In genomic region chr19:39426170-39426569, GRCh38 we compare ENCODE assay signal across 14 cellular contexts. TPM values are rescaled to one million over a fixed set of nuclear protein-coding genes. Genes with fewer than 3 reads are reported as not detected.
A peak's percentile ranks its signal among the peaks of the same experiment; 100 is the strongest.
DNase-seq lines count a peak whose midpoint lies in the region; ATAC-seq, FAIRE-seq and TF ChIP-seq lines count a peak whose summit lies in the region.
"Had no signal": no experiment of that assay in that cellular context is flagged by ENCODE, and none has a peak within 500 bp of the region (broad histone marks: within the 10 kb centered on the region; RNA-seq: fewer than 3 reads in every experiment).

No MANE protein-coding gene starts in this region.

- no peaks in the 10 kb centered on the region for H3K27me3 ChIP-seq in H7 (ENCODE audit: control insufficient read depth, insufficient read depth, low read length)
- no peaks in the 10 kb centered on the region for H3K27me3 ChIP-seq in GM12878 (replicated peaks in 1 of 2; ENCODE audit: control insufficient read depth in 2 of 2, insufficient read depth in 2 of 2, low read length in 1 of 2)
- no peaks in the 10 kb centered on the region for H3K27me3 ChIP-seq in upper lobe of right lung
- H3K27me3 ChIP-seq in pancreas, result no peaks in the 10 kb centered on the region
- no peaks in the 10 kb centered on the region for H3K27me3 ChIP-seq in thyroid gland
- H3K27me3 ChIP-seq: esophagus squamous epithelium had no signal

- H3K27me3 Mint-ChIP-seq in naive thymus-derived CD8-positive, alpha-beta T cell, result no peaks in the 10 kb centered on the region

- TF ChIP-seq CTCF in AG10803 (conservative IDR thresholded peaks at IDR 0.05; ENCODE audit: low read length), result no peak
- TF ChIP-seq CTCF in GM12878 (IDR thresholded peaks at IDR 0.05 in 2 of 3, conservative IDR thresholded peaks at IDR 0.05 in 1 of 3; ENCODE audit: control insufficient read depth in 2 of 3, extremely low read depth in 1 of 3, insufficient read depth in 1 of 3, low read depth in 3 of 3, low read length in 3 of 3), result no peak
- no peak for TF ChIP-seq CTCF in upper lobe of right lung (IDR thresholded peaks at IDR 0.05)
- TF ChIP-seq CTCF in pancreas (IDR thresholded peaks at IDR 0.05), result no peak
- no peak for TF ChIP-seq CTCF in thyroid gland (IDR thresholded peaks at IDR 0.05)

- H3K27ac Mint-ChIP-seq in naive thymus-derived CD8-positive, alpha-beta T cell, result peak overlapping the region in 6 of 10 donors; percentile 15 to 73 (median 52)
- H3K27ac Mint-ChIP-seq: T-helper 1 cell treated with Interleukin-12 subunit alpha and Interleukin-12 subunit beta and Interleukin-4 antibody, amounts not matched to agents 30 μg/mL and 1 μg/mL, for 36 hours had no signal

- H3K79me2 ChIP-seq in GM12878 (ENCODE audit: control insufficient read depth, insufficient read depth, low read length), result no peaks in the 10 kb centered on the region

- H3K4me3 Mint-ChIP-seq in naive thymus-derived CD8-positive, alpha-beta T cell, result no peak overlapping the region
- H3K4me3 Mint-ChIP-seq: T-helper 1 cell treated with Interleukin-12 subunit alpha and Interleukin-12 subunit beta and Interleukin-4 antibody, amounts not matched to agents 30 μg/mL and 1 μg/mL, for 36 hours had no signal

- CTCF ChIA-PET in GM12878 (lab: Yijun Ruan, JAX), result no interaction called here

- H4K20me1 ChIP-seq in GM12878 (ENCODE audit: control insufficient read depth, insufficient read depth), result no peaks in the 10 kb centered on the region

- DNase-seq in AG10803 (ENCODE audit: low read depth), result peak; percentile 20
- DNase-seq in H7, result peak; percentile 40
- no peak for DNase-seq in GM12878 (ENCODE audit: low read depth, low spot score)
- DNase-seq in naive thymus-derived CD8-positive, alpha-beta T cell, result no peak
- DNase-seq in upper lobe of right lung, result no peak
- DNase-seq in pancreas, result no peak
- DNase-seq in thyroid gland, result no peak
- DNase-seq: activated CD8-positive, alpha-beta memory T cell treated with anti-CD3 and anti-CD28 coated beads for 24 hours; esophagus squamous epithelium; NCI-H1417 treated with DMSO at 0.1 percent for 48 hours; NCI-H2171 treated with DMSO at 0.1 percent for 48 hours; NCI-H774 had no signal

- no peak for TF ChIP-seq EP300 in GM12878 (IDR thresholded peaks at IDR 0.05; ENCODE audit: borderline replicate concordance in 1 of 2, control insufficient read depth in 1 of 2, low read depth in 2 of 2, low read length in 2 of 2)

- POLR2A ChIA-PET in GM12878 (lab: Charles Lee), result interaction anchor here (1.0 to 2.9 kb wide), 2 partner anchors 9 to 22 kb away, joined by 5 to 13 read pairs; partner anchors contain the start of gene RPS16
- POLR2A ChIA-PET in naive thymus-derived CD8-positive, alpha-beta T cell (lab: Charles Lee), result interaction anchor here (0.6 to 2.8 kb wide), 5 partner anchors 9 to 1379 kb away, joined by 3 to 15 read pairs (median 3); partner anchors contain the start of gene RPS16

- no peaks in the 10 kb centered on the region for H3K9me3 ChIP-seq in GM12878 (replicated peaks; ENCODE audit: control insufficient read depth, insufficient read depth, low read length)
- H3K9me3 ChIP-seq in upper lobe of right lung, result no peaks in the 10 kb centered on the region
- no peaks in the 10 kb centered on the region for H3K9me3 ChIP-seq in pancreas
- H3K9me3 ChIP-seq in thyroid gland, result no peaks in the 10 kb centered on the region
- H3K9me3 ChIP-seq: esophagus squamous epithelium had no signal

- no peak for TF ChIP-seq RAD21 in GM12878 (IDR thresholded peaks at IDR 0.05; ENCODE audit: insufficient read depth, low read depth, low read length)

- no peak for ATAC-seq in GM12878
- no peak for ATAC-seq in naive thymus-derived CD8-positive, alpha-beta T cell
- ATAC-seq in HG03280 (IDR thresholded peaks at IDR 0.05; ENCODE audit: unreplicated experiment), result no peak
- ATAC-seq in upper lobe of right lung, result no peak
- ATAC-seq in pancreas, result no peak

- H3K4me3 ChIP-seq in AG10803 (ENCODE audit: low read length) (no peak overlapping the region), H7 (ENCODE audit: insufficient read depth, low read depth, low read length) (no peak overlapping the region), GM12878 (no peak overlapping the region), upper lobe of right lung (no peak overlapping the region), pancreas (no peak overlapping the region), thyroid gland (replicated peaks in 1 of 3) (no peak overlapping the region)
- H3K4me3 ChIP-seq: esophagus squamous epithelium had no signal

- TSS peak; percentile 32 for BruUV-seq in GM12878 (replicated peaks; lab: Mats Ljungman, UMichigan)

- H3K9ac ChIP-seq in GM12878 (ENCODE audit: control insufficient read depth, insufficient read depth, low read length), result no peak overlapping the region

- no peak overlapping the region for H3K27ac ChIP-seq in GM12878 (ENCODE audit: control insufficient read depth, insufficient read depth)
- no peak overlapping the region for H3K27ac ChIP-seq in upper lobe of right lung
- no peak overlapping the region for H3K27ac ChIP-seq in pancreas
- H3K27ac ChIP-seq in thyroid gland, result no peak overlapping the region
- H3K27ac ChIP-seq: esophagus squamous epithelium had no signal

- no peak overlapping the region for H2AFZ ChIP-seq in GM12878 (ENCODE audit: control insufficient read depth, low read depth, low read length)

- FAIRE-seq in GM12878 (lab: Jason Lieb, UNC), result no peak
- FAIRE-seq in pancreas (lab: Jason Lieb, UNC), result no peak

- intact Hi-C loops in GM12878 (cut with micrococcal nuclease; ENCODE audit: unreplicated experiment), result no loop called here
- intact Hi-C loops in upper lobe of right lung (cut with DNase I), result no loop called here
- intact Hi-C loops in pancreas (cut with DNase I), result no loop called here
- intact Hi-C loops in thyroid gland (cut with DNase I), result no loop called here

- no peaks in the 10 kb centered on the region for H3K9me3 Mint-ChIP-seq in naive thymus-derived CD8-positive, alpha-beta T cell
- H3K9me3 Mint-ChIP-seq: T-helper 1 cell treated with Interleukin-12 subunit alpha and Interleukin-12 subunit beta and Interleukin-4 antibody, amounts not matched to agents 30 μg/mL and 1 μg/mL, for 36 hours had no signal

- in situ Hi-C loops in GM12878 (cut with MboI), result no loop called here

- SMC1A ChIA-PET in GM12878 (lab: Charles Lee; ENCODE audit: uncharacterized antibody, unreplicated experiment), result interaction anchor here (1.1 to 1.6 kb wide), 2 partner anchors 10 to 15 kb away, joined by 5 read pairs; partner anchors contain the start of gene PLEKHG2

- 52% methylated on average over 5 of the region's 5 CpGs for WGBS in GM12878 (ENCODE audit: insufficient coverage, insufficient replicate concordance, low lambda C conversion rate, missing lambda C conversion rate)
- WGBS in pancreas, 2 donors, result 39 to 51% methylated on average over 5 of the region's 5 CpGs
- 65 to 66% methylated on average over 5 of the region's 5 CpGs for WGBS in thyroid gland, 2 donors

- H3K4me2 ChIP-seq in GM12878 (ENCODE audit: control insufficient read depth, insufficient read depth), result no peak overlapping the region

- H3K4me1 ChIP-seq in GM12878 (ENCODE audit: control insufficient read depth, insufficient read depth, low read length) (peaks cover 10% of the 10 kb centered on the region), upper lobe of right lung (peaks cover 25% of the 10 kb centered on the region), pancreas (peaks cover 0 to 4% (median 0%) of the 10 kb centered on the region in 3 donors), thyroid gland (peaks cover 11 to 22% of the 10 kb centered on the region in 2 donors)

- peaks cover 0 to 10% (median 8%) of the 10 kb centered on the region in 4 donors for H3K4me1 Mint-ChIP-seq in naive thymus-derived CD8-positive, alpha-beta T cell

- TF ChIP-seq POLR2A in GM12878 (IDR thresholded peaks at IDR 0.05; ENCODE audit: low read depth, low read length) (no peak), thyroid gland (IDR thresholded peaks at IDR 0.05) (no peak)

- H3K36me3 ChIP-seq in H7 (replicated peaks; ENCODE audit: control insufficient read depth, insufficient read depth, low read length) (peaks cover 19% of the 10 kb centered on the region), GM12878 (ENCODE audit: control insufficient read depth in 2 of 2, insufficient read depth in 2 of 2, low read length in 1 of 2) (peaks cover 4 to 16% of the 10 kb centered on the region in 2 experiments; a peak in 3 of 4 replicates), upper lobe of right lung (peaks cover 2% of the 10 kb centered on the region), pancreas (no peaks in the 10 kb centered on the region), thyroid gland (peaks cover 0 to 5% of the 10 kb centered on the region in 2 donors)

- RAD21 ChIA-PET in GM12878 (lab: Charles Lee; ENCODE audit: unreplicated experiment), result interaction anchor here (1.4 kb wide), 1 partner anchor 9 kb away, joined by 3 read pairs; the partner anchor contains the start of gene RPS16

- peaks cover 0 to 28% (median 1%) of the 10 kb centered on the region in 3 donors for H3K36me3 Mint-ChIP-seq in naive thymus-derived CD8-positive, alpha-beta T cell

RNA-seq across cellular contexts. Expression of gene RPS16, which starts 9.6 kb away (rescaled TPM):
- total RNA-seq in H7 (2014; rRNA removed; shearing (Covaris generic)), result 42.4 and 55.8 TPM in 2 replicates
- total RNA-seq in GM12878 (2013; cell fraction: nucleolus; rRNA removed), result 10.8 and 16.1 TPM in 2 replicates
- total RNA-seq in GM12878 (2014; rRNA removed), result 1,897 and 2,276 TPM in 2 replicates
- 144 and 148 TPM in 2 replicates for total RNA-seq in GM12878 (2014; rRNA removed; fragmentation: Illumina TruSeq; extraction: Trizol)
- 3,603 and 3,713 TPM in 2 replicates for total RNA-seq in GM12878 (2021)
- polyA plus RNA-seq in GM12878 (2011; ENCODE audit: low read depth), result 5,627 TPM
- 1,202 and 1,881 TPM in 2 replicates for polyA plus RNA-seq in GM12878 (2011; rRNA removed)
- 7,530 and 7,949 TPM in 2 replicates for polyA plus RNA-seq in GM12878 (2011; cell fraction: cytosol; rRNA removed)
- 2,024 and 2,282 TPM in 2 replicates for polyA plus RNA-seq in GM12878 (2011; cell fraction: nucleus; rRNA removed)
- polyA plus RNA-seq in GM12878 (2012), result 5,175 and 6,218 TPM in 2 replicates
- polyA plus RNA-seq in GM12878 (2014; fragmentation: Illumina TruSeq; extraction: Trizol), result 1,250 and 2,410 TPM in 2 replicates
- polyA plus RNA-seq in GM12878 (2014; fragmentation: Nextera tagmentation; extraction: Ambion mirVana), result 1,000 to 10,000 TPM; 3,810 to 4,177 TPM
- polyA plus RNA-seq in GM12878 (2014; rRNA removed), result 4,404 and 4,810 TPM in 2 replicates
- polyA plus RNA-seq in GM12878 (2016; fragmentation: Nextera tagmentation; extraction: Ambion mirVana), result 1,000 to 10,000 TPM; 1,821 to 1,829 TPM
- 1,788 and 3,301 TPM in 2 replicates for polyA minus RNA-seq in GM12878 (2011; rRNA and poly(A)+ RNA removed)
- 1,375 and 1,377 TPM in 2 replicates for polyA minus RNA-seq in GM12878 (2011; cell fraction: cytosol; rRNA and poly(A)+ RNA removed)
- polyA minus RNA-seq in GM12878 (2011; cell fraction: nucleus; rRNA and poly(A)+ RNA removed), result 333 and 402 TPM in 2 replicates
- total RNA-seq in naive thymus-derived CD8-positive, alpha-beta T cell, result 1,000 to 10,000 TPM; 3,730 to 3,760 TPM
- 1,000 to 10,000 TPM; 2,588 to 2,812 (median 2,742) TPM for polyA plus RNA-seq in naive thymus-derived CD8-positive, alpha-beta T cell
- 1,446 TPM for total RNA-seq in upper lobe of right lung
- 1,000 to 10,000 TPM in 5 of 6 donors, 100 to 1,000 TPM in 1; 920 to 1,759 (median 1,167) TPM for total RNA-seq in pancreas
- 1,000 to 10,000 TPM; 1,276 to 1,384 TPM for polyA plus RNA-seq in pancreas
- 1,000 to 10,000 TPM in 2 of 4 donors, 100 to 1,000 TPM in 2; 919 to 2,686 (median 1,277) TPM for total RNA-seq in thyroid gland

RNA-seq across cellular contexts. Expression of gene PLEKHG2, which starts 13.7 kb away (rescaled TPM):
- 34.2 and 90.9 TPM in 2 replicates for total RNA-seq in H7 (2014; rRNA removed; shearing (Covaris generic))
- total RNA-seq in GM12878 (2013; cell fraction: nucleolus; rRNA removed), result 49.8 and 54.8 TPM in 2 replicates
- 13.4 and 18.1 TPM in 2 replicates for total RNA-seq in GM12878 (2014; rRNA removed)
- total RNA-seq in GM12878 (2014; rRNA removed; fragmentation: Illumina TruSeq; extraction: Trizol), result 12.1 and 13.6 TPM in 2 replicates
- 56.6 and 62.5 TPM in 2 replicates for total RNA-seq in GM12878 (2021)
- polyA plus RNA-seq in GM12878 (2011; ENCODE audit: low read depth), result 10.5 TPM
- 6.3 and 10.4 TPM in 2 replicates for polyA plus RNA-seq in GM12878 (2011; rRNA removed)
- 8.8 and 23.4 TPM in 2 replicates for polyA plus RNA-seq in GM12878 (2011; cell fraction: cytosol; rRNA removed)
- 78.6 and 96.3 TPM in 2 replicates for polyA plus RNA-seq in GM12878 (2011; cell fraction: nucleus; rRNA removed)
- polyA plus RNA-seq in GM12878 (2012), result 29.4 and 34.1 TPM in 2 replicates
- polyA plus RNA-seq in GM12878 (2014; fragmentation: Illumina TruSeq; extraction: Trizol), result 17.1 and 114 TPM in 2 replicates
- 1 to 10 TPM; 3.0 to 7.2 TPM for polyA plus RNA-seq in GM12878 (2014; fragmentation: Nextera tagmentation; extraction: Ambion mirVana)
- polyA plus RNA-seq in GM12878 (2014; rRNA removed), result 25.2 and 31.8 TPM in 2 replicates
- polyA plus RNA-seq in GM12878 (2016; fragmentation: Nextera tagmentation; extraction: Ambion mirVana), result 10 to 100 TPM; 17.3 to 18.1 TPM
- polyA minus RNA-seq in GM12878 (2011; rRNA and poly(A)+ RNA removed), result 5.9 and 32.7 TPM in 2 replicates
- 13.9 and 15.4 TPM in 2 replicates for polyA minus RNA-seq in GM12878 (2011; cell fraction: cytosol; rRNA and poly(A)+ RNA removed)
- 20.4 and 29.4 TPM in 2 replicates for polyA minus RNA-seq in GM12878 (2011; cell fraction: nucleus; rRNA and poly(A)+ RNA removed)
- total RNA-seq in naive thymus-derived CD8-positive, alpha-beta T cell, result 10 to 100 TPM; 14.3 to 23.8 TPM
- polyA plus RNA-seq in naive thymus-derived CD8-positive, alpha-beta T cell, result 1 to 10 TPM; 4.2 to 5.0 (median 4.8) TPM
- 32.4 TPM for total RNA-seq in upper lobe of right lung
- 10 to 100 TPM in 1 of 6 donors, 1 to 10 TPM in 5; 3.1 to 15.0 (median 7.8) TPM for total RNA-seq in pancreas
- polyA plus RNA-seq in pancreas, result 10 to 100 TPM in 1 of 2 donors, 1 to 10 TPM in 1; 6.8 to 12.8 TPM
- 10 to 100 TPM in 2 of 4 donors, 1 to 10 TPM in 2; 8.2 to 29.1 (median 10.7) TPM for total RNA-seq in thyroid gland

RNA-seq across cellular contexts. Expression of gene SUPT5H, which starts 19.2 kb away (rescaled TPM):
- 82.1 and 86.8 TPM in 2 replicates for total RNA-seq in H7 (2014; rRNA removed; shearing (Covaris generic))
- total RNA-seq in GM12878 (2013; cell fraction: nucleolus; rRNA removed), result 120 and 136 TPM in 2 replicates
- total RNA-seq in GM12878 (2014; rRNA removed) (87.8 and 93.6 TPM in 2 replicates), GM12878 (2014; rRNA removed; fragmentation: Illumina TruSeq; extraction: Trizol) (48.9 and 51.5 TPM in 2 replicates), GM12878 (2021) (119 and 138 TPM in 2 replicates), upper lobe of right lung (98.4 TPM), pancreas (10 to 100 TPM; 49.3 to 69.6 (median 54.0) TPM), thyroid gland (100 to 1,000 TPM in 2 of 4 donors, 10 to 100 TPM in 2; 93.6 to 203 (median 116) TPM)
- polyA plus RNA-seq in GM12878 (2011; ENCODE audit: low read depth), result 145 TPM
- polyA plus RNA-seq in GM12878 (2011; rRNA removed) (43.2 and 64.5 TPM in 2 replicates), GM12878 (2014; fragmentation: Illumina TruSeq; extraction: Trizol) (58.7 and 88.1 TPM in 2 replicates), GM12878 (2014; fragmentation: Nextera tagmentation; extraction: Ambion mirVana) (10 to 100 TPM; 27.2 to 75.0 TPM), GM12878 (2014; rRNA removed) (79.1 and 87.0 TPM in 2 replicates), GM12878 (2016; fragmentation: Nextera tagmentation; extraction: Ambion mirVana) (100 to 1,000 TPM; 188 to 194 TPM), pancreas (100 to 1,000 TPM; 172 to 229 TPM)
- 78.1 and 85.9 TPM in 2 replicates for polyA plus RNA-seq in GM12878 (2011; cell fraction: cytosol; rRNA removed)
- 277 and 358 TPM in 2 replicates for polyA plus RNA-seq in GM12878 (2011; cell fraction: nucleus; rRNA removed)
- 121 and 139 TPM in 2 replicates for polyA plus RNA-seq in GM12878 (2012)
- 63.9 and 89.8 TPM in 2 replicates for polyA minus RNA-seq in GM12878 (2011; rRNA and poly(A)+ RNA removed)
- polyA minus RNA-seq in GM12878 (2011; cell fraction: cytosol; rRNA and poly(A)+ RNA removed), result 38.8 and 43.0 TPM in 2 replicates
- 42.1 and 76.8 TPM in 2 replicates for polyA minus RNA-seq in GM12878 (2011; cell fraction: nucleus; rRNA and poly(A)+ RNA removed)
- total RNA-seq in naive thymus-derived CD8-positive, alpha-beta T cell, result 100 to 1,000 TPM; 185 to 196 TPM
- polyA plus RNA-seq in naive thymus-derived CD8-positive, alpha-beta T cell, result 100 to 1,000 TPM in 1 of 3 donors, 10 to 100 TPM in 2; 79.9 to 115 (median 96.6) TPM

RNA-seq across cellular contexts. Expression of gene ZFP36, which starts 19.5 kb away (rescaled TPM):
- 2.2 and 6.4 TPM in 2 replicates for total RNA-seq in H7 (2014; rRNA removed; shearing (Covaris generic))
- total RNA-seq in GM12878 (2013; cell fraction: nucleolus; rRNA removed), result 55.8 and 57.7 TPM in 2 replicates
- total RNA-seq in GM12878 (2014; rRNA removed), result 10.1 and 11.9 TPM in 2 replicates
- total RNA-seq in GM12878 (2014; rRNA removed; fragmentation: Illumina TruSeq; extraction: Trizol), result 10.0 and 10.1 TPM in 2 replicates
- total RNA-seq in GM12878 (2021), result 50.1 and 55.0 TPM in 2 replicates
- 10.7 TPM for polyA plus RNA-seq in GM12878 (2011; ENCODE audit: low read depth)
- 2.9 and 5.3 TPM in 2 replicates for polyA plus RNA-seq in GM12878 (2011; rRNA removed)
- 8.8 and 14.3 TPM in 2 replicates for polyA plus RNA-seq in GM12878 (2011; cell fraction: cytosol; rRNA removed)
- 74.9 and 76.1 TPM in 2 replicates for polyA plus RNA-seq in GM12878 (2011; cell fraction: nucleus; rRNA removed)
- polyA plus RNA-seq in GM12878 (2012), result 39.8 and 73.1 TPM in 2 replicates
- polyA plus RNA-seq in GM12878 (2014; fragmentation: Illumina TruSeq; extraction: Trizol), result 24.3 and 30.2 TPM in 2 replicates
- polyA plus RNA-seq in GM12878 (2014; fragmentation: Nextera tagmentation; extraction: Ambion mirVana), result 1 to 10 TPM; 5.3 to 7.8 TPM
- 31.3 and 31.6 TPM in 2 replicates for polyA plus RNA-seq in GM12878 (2014; rRNA removed)
- polyA plus RNA-seq in GM12878 (2016; fragmentation: Nextera tagmentation; extraction: Ambion mirVana), result 10 to 100 TPM; 39.7 to 43.7 TPM
- polyA minus RNA-seq in GM12878 (2011; rRNA and poly(A)+ RNA removed), result 3.7 and 10.3 TPM in 2 replicates
- 30.7 and 36.4 TPM in 2 replicates for polyA minus RNA-seq in GM12878 (2011; cell fraction: cytosol; rRNA and poly(A)+ RNA removed)
- polyA minus RNA-seq in GM12878 (2011; cell fraction: nucleus; rRNA and poly(A)+ RNA removed), result 64.4 and 90.9 TPM in 2 replicates
- 100 to 1,000 TPM; 184 to 188 TPM for total RNA-seq in naive thymus-derived CD8-positive, alpha-beta T cell
- 100 to 1,000 TPM in 2 of 3 donors, 10 to 100 TPM in 1; 70.4 to 137 (median 109) TPM for polyA plus RNA-seq in naive thymus-derived CD8-positive, alpha-beta T cell
- 224 TPM for total RNA-seq in upper lobe of right lung
- total RNA-seq in pancreas, result 10 to 100 TPM; 20.2 to 45.6 (median 31.9) TPM
- 100 to 1,000 TPM; 104 to 151 TPM for polyA plus RNA-seq in pancreas
- total RNA-seq in thyroid gland, result 100 to 1,000 TPM in 1 of 4 donors, 10 to 100 TPM in 3; 32.4 to 109 (median 62.4) TPM

RNA-seq across cellular contexts. Expression of gene MED29, which starts 35.0 kb away (rescaled TPM):
- total RNA-seq in H7 (2014; rRNA removed; shearing (Covaris generic)), result 38.2 and 41.6 TPM in 2 replicates
- total RNA-seq in GM12878 (2013; cell fraction: nucleolus; rRNA removed), result 12.2 and 14.2 TPM in 2 replicates
- total RNA-seq in GM12878 (2014; rRNA removed) (22.6 and 22.7 TPM in 2 replicates), GM12878 (2014; rRNA removed; fragmentation: Illumina TruSeq; extraction: Trizol) (12.8 and 14.5 TPM in 2 replicates), GM12878 (2021) (26.2 and 28.0 TPM in 2 replicates), upper lobe of right lung (28.8 TPM), pancreas (10 to 100 TPM; 15.2 to 23.9 (median 17.5) TPM), thyroid gland (10 to 100 TPM; 44.3 to 77.5 (median 63.4) TPM)
- 9.9 TPM for polyA plus RNA-seq in GM12878 (2011; ENCODE audit: low read depth)
- polyA plus RNA-seq in GM12878 (2011; rRNA removed) (13.9 and 19.5 TPM in 2 replicates), GM12878 (2014; fragmentation: Illumina TruSeq; extraction: Trizol) (16.7 and 23.0 TPM in 2 replicates), GM12878 (2014; fragmentation: Nextera tagmentation; extraction: Ambion mirVana) (1 to 10 TPM; 3.2 to 5.1 TPM), GM12878 (2014; rRNA removed) (24.4 and 26.4 TPM in 2 replicates), GM12878 (2016; fragmentation: Nextera tagmentation; extraction: Ambion mirVana) (10 to 100 TPM; 31.9 to 36.6 TPM), pancreas (10 to 100 TPM; 13.2 to 21.0 TPM)
- 32.6 and 34.4 TPM in 2 replicates for polyA plus RNA-seq in GM12878 (2011; cell fraction: cytosol; rRNA removed)
- 14.1 and 18.7 TPM in 2 replicates for polyA plus RNA-seq in GM12878 (2011; cell fraction: nucleus; rRNA removed)
- polyA plus RNA-seq in GM12878 (2012), result 15.5 and 16.8 TPM in 2 replicates
- 19.4 and 20.9 TPM in 2 replicates for polyA minus RNA-seq in GM12878 (2011; rRNA and poly(A)+ RNA removed)
- 5.5 and 8.7 TPM in 2 replicates for polyA minus RNA-seq in GM12878 (2011; cell fraction: cytosol; rRNA and poly(A)+ RNA removed)
- 18.6 and 27.7 TPM in 2 replicates for polyA minus RNA-seq in GM12878 (2011; cell fraction: nucleus; rRNA and poly(A)+ RNA removed)
- total RNA-seq in naive thymus-derived CD8-positive, alpha-beta T cell, result 10 to 100 TPM; 53.8 to 59.0 TPM
- polyA plus RNA-seq in naive thymus-derived CD8-positive, alpha-beta T cell, result 10 to 100 TPM; 48.1 to 71.4 (median 59.6) TPM

Comparison
In these comparisons a context has a peak if more than half of its experiments do, and no peak if none do; other contexts are left out.
1. DNase-seq: peak in AG10803 (single experiment) and H7 (single experiment); none in GM12878 (single experiment), naive thymus-derived CD8-positive, alpha-beta T cell (0 of 10), upper lobe of right lung (single experiment), pancreas (0 of 6) and thyroid gland (0 of 2).